ENCODE assay signal across 8 cellular contexts in the genomic region with DNA sequence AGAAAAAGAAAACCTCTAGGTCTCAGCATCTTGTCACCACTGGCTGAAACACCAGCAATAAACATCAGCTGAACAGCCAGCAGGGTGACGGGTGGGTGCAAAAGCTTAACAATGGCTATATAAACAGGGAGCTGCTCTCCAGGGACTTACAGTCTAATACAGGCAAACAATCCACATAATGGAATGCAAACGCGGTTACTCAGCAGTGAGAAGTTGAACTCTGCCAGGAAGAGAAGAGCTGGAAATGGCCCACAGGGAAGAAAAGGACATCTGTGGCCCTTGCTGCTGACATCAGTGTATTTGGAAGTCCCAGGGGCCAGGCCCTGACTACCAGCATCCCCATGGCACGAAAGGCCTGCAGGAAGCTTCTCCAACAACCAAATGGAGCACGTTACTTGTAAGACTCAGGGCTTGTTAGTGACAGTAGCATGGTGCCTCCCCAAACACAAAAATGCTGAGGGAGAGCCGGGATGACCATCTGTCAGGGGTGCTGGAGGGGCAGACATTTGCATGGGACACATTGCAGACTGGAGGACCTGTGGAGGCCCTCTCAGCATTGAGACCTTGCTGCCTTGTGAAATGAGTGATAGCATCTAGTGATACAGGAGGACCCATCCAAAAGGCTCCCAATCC. TPM values are rescaled to one million over a fixed set of nuclear protein-coding genes. Genes with fewer than 3 reads are reported as not detected.
DNase-seq lines count a peak whose midpoint lies in the region; ATAC-seq and TF ChIP-seq lines count a peak whose summit lies in the region.

No MANE protein-coding gene starts in this region.

- peaks cover 35% of the 10 kb centered on the region for H3K4me1 Mint-ChIP-seq in mesothelial cell of epicardium

- H3K27ac Mint-ChIP-seq in mesothelial cell of epicardium: peak overlapping the region; percentile 6

- DNase-seq in COLO829 (ENCODE audit: low spot score) (peak; percentile 82), HuH-7 (ENCODE audit: low spot score) (peak; percentile 71), brain microvascular endothelial cell (peak; percentile 90), mesothelial cell of epicardium (ENCODE audit: low spot score in 2 of 2, unreplicated experiment in 2 of 2) (no peak), NCI-H2196 (lab: John Stamatoyannopoulos, UW; ENCODE audit: unreplicated experiment) (no peak)

- H3K4me3 ChIP-seq in brain microvascular endothelial cell (ENCODE audit: low read depth, low read length): peak overlapping the region; percentile 78

- peaks cover 66% of the 10 kb centered on the region for H3K27me3 Mint-ChIP-seq in mesothelial cell of epicardium (ENCODE audit: low read depth)

- peaks cover 10% of the 10 kb centered on the region for H3K36me3 ChIP-seq in brain microvascular endothelial cell (replicated peaks)

- H3K9me3 Mint-ChIP-seq in mesothelial cell of epicardium: no peaks in the 10 kb centered on the region

- no peak for ATAC-seq in GM18868 (IDR thresholded peaks at IDR 0.05; ENCODE audit: unreplicated experiment)
- ATAC-seq in HG03045 (IDR thresholded peaks at IDR 0.05; ENCODE audit: unreplicated experiment): no peak
- no peak for ATAC-seq in GM21423 (IDR thresholded peaks at IDR 0.05; ENCODE audit: unreplicated experiment)

- in situ Hi-C loops in brain microvascular endothelial cell (cut with HindIII; ENCODE audit: low pct_ligation_motif_present, low sequenced_read_pairs): no loop called here

- H3K4me3 Mint-ChIP-seq in mesothelial cell of epicardium: no peak overlapping the region

- H3K27ac ChIP-seq in brain microvascular endothelial cell: peak overlapping the region; percentile 98

- no peaks in the 10 kb centered on the region for H3K36me3 Mint-ChIP-seq in mesothelial cell of epicardium

- TF ChIP-seq CTCF in brain microvascular endothelial cell (IDR thresholded peaks at IDR 0.05; ENCODE audit: low read depth, low read length, missing control alignments) (no peak), mesothelial cell of epicardium (IDR thresholded peaks at IDR 0.05; ENCODE audit: unreplicated experiment) (no peak)

- H3K27me3 ChIP-seq in brain microvascular endothelial cell (replicated peaks): no peaks in the 10 kb centered on the region

RNA-seq across cellular contexts. Expression of a gene that starts 3.0 kb away (rescaled TPM):
- 12.8 to 14.4 TPM (median 13.8 TPM) in 3 replicates for total RNA-seq in mesothelial cell of epicardium

Comparison
In these comparisons a context has a peak if more than half of its experiments do, and no peak if none do; other contexts are left out.
1. DNase-seq: peak in COLO829 (single experiment), HuH-7 (single experiment) and brain microvascular endothelial cell (single experiment); none in mesothelial cell of epicardium (0 of 2) and NCI-H2196 (single experiment).